ENCODE assay signal across 21 cellular contexts in the genomic region with DNA sequence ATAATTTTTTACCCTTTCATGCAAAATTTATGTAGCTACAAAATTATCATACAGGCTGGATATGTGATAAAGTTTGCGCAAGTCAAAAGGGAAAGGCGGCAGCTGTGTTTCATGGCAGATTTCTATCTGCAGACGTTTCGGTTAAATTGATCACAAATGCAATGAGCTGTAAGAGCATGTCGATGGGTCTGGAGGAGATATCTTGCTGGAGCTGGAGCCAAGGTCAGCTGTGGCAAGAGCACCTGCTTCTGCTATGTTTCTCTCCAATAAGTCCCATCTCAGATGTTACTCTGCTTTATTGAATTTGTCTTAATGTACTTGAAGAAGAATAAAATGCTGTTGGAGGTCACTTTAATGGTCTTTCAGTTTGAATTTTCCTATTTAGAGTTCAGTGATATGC.
"Had no signal": no experiment of that assay in that cellular context is flagged by ENCODE, and none has a peak within 500 bp of the region (broad histone marks: within the 10 kb centered on the region; RNA-seq: fewer than 3 reads in every experiment).

No MANE protein-coding gene starts in this region.

- DNase-seq: colonic mucosa; cortex of kidney; dermis blood vessel endothelial cell; dorsolateral prefrontal cortex; effector CD4-positive, alpha-beta T cell; effector CD8-positive, alpha-beta T cell; effector memory CD4-positive, alpha-beta T cell; effector memory CD8-positive, alpha-beta T cell; endodermal cell; erythroblast; esophagus squamous epithelium; foreskin fibroblast; foreskin keratinocyte; foreskin melanocyte; gastrocnemius medialis; glutamatergic neuron; head of caudate nucleus; heart left ventricle; heart right ventricle had no signal

- ATAC-seq: effector memory CD8-positive, alpha-beta T cell; esophagus mucosa; foreskin keratinocyte; gastrocnemius medialis; gastroesophageal sphincter; heart left ventricle; heart right ventricle had no signal
